Comparison of ENCODE assay signal across 11 cellular contexts in genomic region chr9:114895605-114896004, GRCh38. TPM values are rescaled to one million over a fixed set of nuclear protein-coding genes. Genes with fewer than 3 reads are reported as not detected.
A peak's percentile ranks its signal among the peaks of the same experiment; 100 is the strongest.
DNase-seq lines count a peak whose midpoint lies in the region; ATAC-seq, FAIRE-seq and TF ChIP-seq lines count a peak whose summit lies in the region.
"Had no signal": no experiment of that assay in that cellular context is flagged by ENCODE, and none has a peak within 500 bp of the region (broad histone marks: within the 10 kb centered on the region; RNA-seq: fewer than 3 reads in every experiment).

No MANE protein-coding gene starts in this region.

- dilution Hi-C loops in endothelial cell of umbilical vein (cut with MboI; ENCODE audit: extremely low pct_ligation_motif_present, low sequenced_read_pairs) = no loop called here

- no peak overlapping the region for H2AFZ ChIP-seq in DND-41 (ENCODE audit: low read depth, low read length)
- no peak overlapping the region for H2AFZ ChIP-seq in PC-9
- H2AFZ ChIP-seq in endothelial cell of umbilical vein (ENCODE audit: low read depth, low read length) = no peak overlapping the region

- FAIRE-seq in endothelial cell of umbilical vein (lab: Jason Lieb, UNC) (no peak), pancreas (lab: Jason Lieb, UNC) (no peak), GM19239 (lab: Jason Lieb, UNC) (no peak)

- no peaks in the 10 kb centered on the region for H3K9me2 ChIP-seq in PC-9 (ENCODE audit: insufficient read depth)

- intact Hi-C loops in PC-9 (cut with micrococcal nuclease; ENCODE audit: unreplicated experiment) (no loop called here), endothelial cell of umbilical vein (cut with micrococcal nuclease) (loop anchor here (1.0 to 5.0 kb wide), 3 partner anchors 156 to 388 kb away; partner anchors contain the start of gene WHRN), pancreas (cut with DNase I) (loop anchor here in 1 of 3 donors (10.0 kb wide), 1 partner anchor 151 kb away; no protein-coding TSS in a partner anchor)

- CTCF ChIA-PET in PC-9 (lab: Charles Lee) (no interaction called here), endothelial cell of umbilical vein (lab: Charles Lee) (interaction anchor here (2.0 to 6.9 kb wide), 2 partner anchors 12 to 116 kb away, joined by 8 to 81 read pairs; no protein-coding TSS in a partner anchor)

- POLR2A ChIA-PET in PC-9 (lab: Charles Lee; ENCODE audit: unreplicated experiment) (no interaction called here), endothelial cell of umbilical vein (lab: Charles Lee) (interaction anchor here (1.0 to 1.6 kb wide), 2 partner anchors 90 to 116 kb away, joined by 3 to 6 read pairs; partner anchors contain the start of gene TNFSF15)

- H4K20me1 ChIP-seq in DND-41 (ENCODE audit: insufficient read depth, low read length) = no peaks in the 10 kb centered on the region
- H4K20me1 ChIP-seq in PC-9 (ENCODE audit: insufficient read depth) = no peaks in the 10 kb centered on the region
- no peaks in the 10 kb centered on the region for H4K20me1 ChIP-seq in endothelial cell of umbilical vein (replicated peaks; ENCODE audit: control insufficient read depth, extremely low read depth, insufficient read depth, low read length)

- DNase-seq in DND-41 = no peak
- DNase-seq in PC-9 = no peak
- no peak for DNase-seq in endothelial cell of umbilical vein (ENCODE audit: low read depth, low spot score)
- no peak for DNase-seq in pancreas
- DNase-seq in NCI-H345 (lab: John Stamatoyannopoulos, UW) = no peak
- DNase-seq in GM19239 (ENCODE audit: insufficient read length, low spot score) = no peak
- DNase-seq: activated CD4-positive, alpha-beta T cell treated with anti-CD3 and anti-CD28 coated beads for 48 hours; head of caudate nucleus; NCI-H1930 had no signal

- no peak overlapping the region for H3K9ac ChIP-seq in DND-41 (ENCODE audit: low read depth, low read length)
- H3K9ac ChIP-seq in endothelial cell of umbilical vein (replicated peaks; ENCODE audit: extremely low read depth, insufficient read depth, low read length) = peak overlapping the region; percentile 92

- H3K4me2 ChIP-seq in DND-41 (ENCODE audit: insufficient read depth, low read length) = no peak overlapping the region
- peak overlapping the region; percentile 47 for H3K4me2 ChIP-seq in PC-9
- peak overlapping the region; percentile 68 for H3K4me2 ChIP-seq in endothelial cell of umbilical vein (ENCODE audit: insufficient read depth, low read length)

- WGBS in pancreas, 2 donors = 39 to 56% methylated on average over 1 of the region's 1 CpG

- H3K9me1 ChIP-seq in endothelial cell of umbilical vein (replicated peaks; ENCODE audit: control insufficient read depth, extremely low read depth, insufficient read depth, low read length) = no peaks in the 10 kb centered on the region

- TF ChIP-seq POLR2A in endothelial cell of umbilical vein (IDR thresholded peaks at IDR 0.05; ENCODE audit: low read depth, low read length) (no peak), GM18505 (IDR thresholded peaks at IDR 0.05; ENCODE audit: borderline replicate concordance, extremely low read depth, insufficient read depth, insufficient read length) (no peak)

- BruUV-seq in PC-9 (replicated peaks; lab: Mats Ljungman, UMichigan) (no TSS peak), endothelial cell of umbilical vein (replicated peaks; lab: Mats Ljungman, UMichigan) (no TSS peak)

- ATAC-seq in DND-41 (ENCODE audit: insufficient read depth, low read depth) (no peak), pancreas (peak; percentile 43 to 87 (median 70)), GM18505 (IDR thresholded peaks at IDR 0.05; ENCODE audit: unreplicated experiment) (no peak)

- no peaks in the 10 kb centered on the region for H3K36me3 ChIP-seq in DND-41 (ENCODE audit: insufficient read depth, low read length)
- H3K36me3 ChIP-seq in PC-9 (ENCODE audit: low read depth) = no peaks in the 10 kb centered on the region
- no peaks in the 10 kb centered on the region for H3K36me3 ChIP-seq in endothelial cell of umbilical vein (ENCODE audit: control insufficient read depth in 2 of 2, extremely low read depth in 1 of 2, insufficient read depth in 2 of 2, low read length in 2 of 2)
- no peaks in the 10 kb centered on the region for H3K36me3 ChIP-seq in pancreas

- H3K27me3 ChIP-seq in DND-41 (ENCODE audit: insufficient read depth, low read length, poor library complexity) = no peaks in the 10 kb centered on the region
- no peaks in the 10 kb centered on the region for H3K27me3 ChIP-seq in PC-9 (ENCODE audit: insufficient read depth, low read depth)
- H3K27me3 ChIP-seq in endothelial cell of umbilical vein (ENCODE audit: control insufficient read depth in 2 of 2, insufficient read depth in 2 of 2, low read length in 2 of 2) = no peaks in the 10 kb centered on the region
- H3K27me3 ChIP-seq in pancreas = no peaks in the 10 kb centered on the region

- H3F3A ChIP-seq in PC-9 (ENCODE audit: insufficient read depth, low read depth) = peaks cover 30% of the 10 kb centered on the region

- H3K4me3 ChIP-seq in DND-41 (ENCODE audit: low read depth in 1 of 2, low read length in 2 of 2) (no peak overlapping the region), PC-9 (no peak overlapping the region), endothelial cell of umbilical vein (replicated peaks in 1 of 3; ENCODE audit: insufficient read depth in 1 of 3, low read depth in 1 of 3, low read length in 3 of 3) (no peak overlapping the region), pancreas (no peak overlapping the region)
- H3K4me3 ChIP-seq: skin epidermis had no signal

- H3K27ac ChIP-seq in DND-41 (ENCODE audit: low read length) = peak overlapping the region; percentile 7; the same call in 1 of the 2 replicates
- peak overlapping the region; percentile 88 for H3K27ac ChIP-seq in PC-9
- H3K27ac ChIP-seq in endothelial cell of umbilical vein (ENCODE audit: insufficient read depth, low read depth, low read length) = peak overlapping the region; percentile 100
- H3K27ac ChIP-seq in pancreas = peak overlapping the region in 1 of 4 donors; percentile 17

- H3K9me3 ChIP-seq in DND-41 (ENCODE audit: insufficient read depth, low read length, severe bottlenecking) = no peaks in the 10 kb centered on the region
- no peaks in the 10 kb centered on the region for H3K9me3 ChIP-seq in PC-9 (ENCODE audit: insufficient read depth, low read depth)
- no peaks in the 10 kb centered on the region for H3K9me3 ChIP-seq in endothelial cell of umbilical vein (replicated peaks; ENCODE audit: control insufficient read depth, insufficient read depth, low read length)
- H3K9me3 ChIP-seq in pancreas = no peaks in the 10 kb centered on the region

- H3K4me1 ChIP-seq in DND-41 (ENCODE audit: insufficient read depth, low read length) (peaks cover 47% of the 10 kb centered on the region), PC-9 (replicated peaks; ENCODE audit: insufficient read depth) (peaks cover 35% of the 10 kb centered on the region), endothelial cell of umbilical vein (ENCODE audit: control insufficient read depth, extremely low read depth, insufficient read depth, low read length) (peaks cover 61% of the 10 kb centered on the region), pancreas (peaks cover 0 to 9% (median 0%) of the 10 kb centered on the region in 3 donors)

- H3K79me2 ChIP-seq in DND-41 (ENCODE audit: insufficient read depth, low read length) (no peaks in the 10 kb centered on the region), PC-9 (ENCODE audit: low read depth) (no peaks in the 10 kb centered on the region), endothelial cell of umbilical vein (ENCODE audit: control insufficient read depth, insufficient read depth, low read length) (no peaks in the 10 kb centered on the region)

- TF ChIP-seq CTCF in DND-41 (IDR thresholded peaks at IDR 0.05; ENCODE audit: borderline replicate concordance, extremely low read depth, low read length, poor library complexity, severe bottlenecking) = no peak
- TF ChIP-seq CTCF in PC-9 (conservative IDR thresholded peaks at IDR 0.05) = no peak
- TF ChIP-seq CTCF in endothelial cell of umbilical vein (IDR thresholded peaks at IDR 0.05; ENCODE audit: extremely low read depth in 1 of 2, insufficient read depth in 1 of 2, low read depth in 1 of 2, low read length in 2 of 2) = no peak
- TF ChIP-seq CTCF in pancreas (IDR thresholded peaks at IDR 0.05) = no peak

TF ChIP-seq in endothelial cell of umbilical vein, 7 proteins besides CTCF, POLR2A, EP300 and RAD21:
- TF ChIP-seq EZH2 (IDR thresholded peaks at IDR 0.05; ENCODE audit: borderline replicate concordance, low read depth, low read length, severe bottlenecking) = no peak
- no peak for TF ChIP-seq FOS (IDR thresholded peaks at IDR 0.05; ENCODE audit: borderline replicate concordance, insufficient read depth, low read length)
- no peak for TF ChIP-seq POLR2AphosphoS5 (IDR thresholded peaks at IDR 0.05; ENCODE audit: insufficient read depth, low read depth, low read length)
- no peak for TF ChIP-seq GATA2 (IDR thresholded peaks at IDR 0.05; ENCODE audit: insufficient read depth, insufficient read length, low read depth, low read length)
- TF ChIP-seq JUN (IDR thresholded peaks at IDR 0.05; ENCODE audit: borderline replicate concordance, insufficient read depth, insufficient read length, low read depth) = no peak
- no peak for TF ChIP-seq MAX (IDR thresholded peaks at IDR 0.05; ENCODE audit: insufficient read depth, insufficient read length)
- no peak for TF ChIP-seq MYC (IDR thresholded peaks at IDR 0.05; ENCODE audit: low read depth, low read length)

RNA-seq across cellular contexts. Expression of gene TNFSF8, which starts 34.8 kb away (rescaled TPM):
- not detected in 2 replicates for total RNA-seq in PC-9 (2021)
- not detected in 2 replicates for total RNA-seq in endothelial cell of umbilical vein
- polyA plus RNA-seq in endothelial cell of umbilical vein = not detected in 2 replicates
- polyA plus RNA-seq in endothelial cell of umbilical vein (2011; cell fraction: cytosol; rRNA removed) = 0.03 TPM in 1 of 2 replicates, not detected in the other
- 0.55 TPM in 1 of 2 replicates, not detected in the other for polyA plus RNA-seq in endothelial cell of umbilical vein (2011; cell fraction: nucleus; rRNA removed)
- polyA plus RNA-seq in endothelial cell of umbilical vein (2012) = not detected in 2 replicates
- polyA minus RNA-seq in endothelial cell of umbilical vein = not detected in 2 replicates
- not detected for polyA minus RNA-seq in endothelial cell of umbilical vein (2011; cell fraction: cytosol; rRNA and poly(A)+ RNA removed)
- 0.77 and 1.1 TPM in 2 replicates for polyA minus RNA-seq in endothelial cell of umbilical vein (2011; cell fraction: nucleus; rRNA and poly(A)+ RNA removed)
- 1 to 10 TPM in 1 of 6 donors, under 1 TPM in 5; 0.12 to 1.0 (median 0.50) TPM for total RNA-seq in pancreas
- under 1 TPM; 0.05 to 0.15 TPM for polyA plus RNA-seq in pancreas

Comparison
In these comparisons a context has a peak if more than half of its experiments do, and no peak if none do; other contexts are left out.
1. ATAC-seq: peak in pancreas (4 of 4); none in DND-41 (single experiment) and GM18505 (single experiment).